8 cellular contexts compared by ENCODE assay signal in genomic region chr5:111278824-111279504, GRCh38. TPM values are rescaled to one million over a fixed set of nuclear protein-coding genes. Genes with fewer than 3 reads are reported as not detected.
DNase-seq lines count a peak whose midpoint lies in the region; ATAC-seq and TF ChIP-seq lines count a peak whose summit lies in the region.

No MANE protein-coding gene starts in this region.

- CTCF ChIA-PET in mammary epithelial cell (lab: Charles Lee; ENCODE audit: low non-redundant PET), result no interaction called here

- no TSS peak for BruUV-seq in mammary epithelial cell (replicated peaks; lab: Mats Ljungman, UMichigan)

- peak overlapping the region; percentile 6 for H2AFZ ChIP-seq in mammary epithelial cell (ENCODE audit: low read depth, low read length)

- H3K4me3 ChIP-seq in mammary epithelial cell (replicated peaks in 1 of 3; ENCODE audit: insufficient read depth in 1 of 3, low read depth in 2 of 3, low read length in 3 of 3), result no peak overlapping the region
- no peak overlapping the region for H3K4me3 ChIP-seq in lower leg skin (ENCODE audit: low read depth, poor library complexity, severe bottlenecking)

- intact Hi-C loops in mammary epithelial cell (cut with micrococcal nuclease) (loop anchor here (1.0 to 5.0 kb wide), 4 partner anchors 121 to 868 kb away; no protein-coding TSS in a partner anchor), lower leg skin (cut with DNase I; ENCODE audit: low total_unique reads) (no loop called here)

- H4K20me1 ChIP-seq in mammary epithelial cell (ENCODE audit: insufficient read depth, low read length), result no peaks in the 10 kb centered on the region

- H3K36me3 ChIP-seq in mammary epithelial cell (ENCODE audit: insufficient read depth, low read length), result no peaks in the 10 kb centered on the region

- no peaks in the 10 kb centered on the region for H3K79me2 ChIP-seq in mammary epithelial cell (ENCODE audit: insufficient read depth, low read length)

- 39% methylated on average over 12 of the region's 12 CpGs for WGBS in mammary epithelial cell (ENCODE audit: low coverage, missing lambda C conversion rate)
- 51 to 62% methylated on average over 12 of the region's 12 CpGs for WGBS in lower leg skin, 2 donors

- no peak overlapping the region for H3K4me2 ChIP-seq in mammary epithelial cell (ENCODE audit: insufficient read depth, low read depth, low read length)

- H3K9me3 ChIP-seq in mammary epithelial cell (replicated peaks; ENCODE audit: insufficient read depth, low read length), result no peaks in the 10 kb centered on the region

- in situ Hi-C loops in mammary epithelial cell (cut with MboI; ENCODE audit: low sequenced_read_pairs in 2 of 2), result no loop called here

- H3K27ac ChIP-seq in mammary epithelial cell (ENCODE audit: insufficient read depth, low read depth, low read length), result no peak overlapping the region

- TF ChIP-seq RAD21 in Ishikawa (IDR thresholded peaks at IDR 0.05; ENCODE audit: low read depth), result peak; percentile 88

- ATAC-seq in GM21619 (IDR thresholded peaks at IDR 0.05; ENCODE audit: unreplicated experiment), result peak; percentile 89

- TF ChIP-seq EP300 in Ishikawa (IDR thresholded peaks at IDR 0.05; ENCODE audit: borderline replicate concordance), result no peak

- no peak overlapping the region for H3K9ac ChIP-seq in mammary epithelial cell (ENCODE audit: insufficient read depth, low read length)

- TF ChIP-seq POLR2A in lower leg skin (IDR thresholded peaks at IDR 0.05), result no peak

- no peaks in the 10 kb centered on the region for H3K4me1 ChIP-seq in mammary epithelial cell (ENCODE audit: insufficient read depth, low read length)

- peak; percentile 82 to 91 for TF ChIP-seq CTCF in mammary epithelial cell (conservative IDR thresholded peaks at IDR 0.05 in 1 of 2, IDR thresholded peaks at IDR 0.05 in 1 of 2; ENCODE audit: extremely low read depth in 1 of 2, insufficient read depth in 1 of 2, low read depth in 1 of 2, low read length in 2 of 2)
- no peak for TF ChIP-seq CTCF in lower leg skin (IDR thresholded peaks at IDR 0.05)

- DNase-seq in GM03348 (ENCODE audit: low spot score) (peak; percentile 14), mammary epithelial cell (peak; percentile 35), lower leg skin (ENCODE audit: low spot score in 2 of 2) (peak; percentile 14 to 89), NCI-H524 treated with DMSO at 0.1 percent for 48 hours (lab: John Stamatoyannopoulos, UW) (no peak)
- DNase-seq in activated CD4-positive, CD25-positive, alpha-beta regulatory T cell (lab: John Stamatoyannopoulos, UW), result peak; percentile 70 to 86 (median 74)
- peak; percentile 67 to 74 for DNase-seq in stimulated activated CD8-positive, alpha-beta memory T cell treated with anti-CD3 and anti-CD28 coated beads, Interleukin-2, amount 100 ng/mL, for 1 hour (ENCODE audit: low read depth in 2 of 2)

- dilution Hi-C loops in mammary epithelial cell (cut with HindIII; ENCODE audit: low sequenced_read_pairs), result no loop called here

- no peaks in the 10 kb centered on the region for H3K27me3 ChIP-seq in mammary epithelial cell (ENCODE audit: insufficient read depth, low read length)

TF ChIP-seq in Ishikawa, 13 proteins besides CTCF, POLR2A, EP300 and RAD21:
- TF ChIP-seq NFIC (IDR thresholded peaks at IDR 0.05), result no peak
- no peak for TF ChIP-seq TCF12 (IDR thresholded peaks at IDR 0.05; ENCODE audit: low read depth)
- no peak for TF ChIP-seq EGR1 (IDR thresholded peaks at IDR 0.05)
- TF ChIP-seq CEBPB (IDR thresholded peaks at IDR 0.05), result 0 out of 2 replicates have a peak, but pooled peaks have one; percentile 3
- TF ChIP-seq TEAD4 (IDR thresholded peaks at IDR 0.05), result peak; percentile 23; the same call in 1 of the 2 replicates
- TF ChIP-seq TAF1 (IDR thresholded peaks at IDR 0.05; ENCODE audit: low read depth), result no peak
TF ChIP-seq in Ishikawa: peak in this region for 2.

RNA-seq across cellular contexts. Expression of gene CAMK4, which starts 54.8 kb away (rescaled TPM):
- 1 to 10 TPM; 1.5 to 9.4 TPM for total RNA-seq in mammary epithelial cell
- 3.6 TPM for polyA plus RNA-seq in mammary epithelial cell
- 2.1 TPM for polyA minus RNA-seq in mammary epithelial cell
- total RNA-seq in lower leg skin, result 1 to 10 TPM in 2 of 4 donors, under 1 TPM in 2; 0.49 to 4.1 (median 0.94) TPM

Comparison
In these comparisons a context has a peak if more than half of its experiments do, and no peak if none do; other contexts are left out.
1. CTCF ChIP-seq: peak in mammary epithelial cell (2 of 2); none in lower leg skin (0 of 3).